ENCODE assay signal across 3 cellular contexts in the genomic region with DNA sequence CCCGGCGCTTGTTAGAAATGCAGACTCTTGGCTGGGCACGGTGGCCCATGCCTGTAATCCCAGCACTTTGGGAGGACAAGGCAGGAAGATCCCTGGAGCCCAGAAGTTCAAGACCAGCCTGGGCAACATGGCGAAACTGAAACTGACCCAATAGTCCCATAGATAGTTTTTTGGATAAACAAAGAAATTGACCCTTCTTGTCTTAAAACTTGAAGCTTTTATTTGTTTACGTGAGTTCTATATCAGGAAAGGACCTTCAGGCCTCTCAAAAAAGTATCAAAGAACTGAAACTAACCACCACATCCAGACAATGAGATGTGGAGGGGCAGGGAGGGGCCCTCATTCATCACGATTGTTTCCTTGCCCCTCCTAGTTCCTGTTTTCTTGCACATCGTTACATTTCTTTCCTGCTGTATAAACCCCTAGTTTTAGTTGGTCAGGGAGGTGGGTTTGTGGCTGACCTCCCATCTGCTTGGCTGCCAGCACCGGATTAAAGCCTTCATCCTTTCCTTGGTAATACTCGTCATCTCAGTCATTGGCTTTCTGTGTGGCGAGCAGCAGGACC.
TF ChIP-seq lines count a peak whose summit lies in the region.

No MANE protein-coding gene starts in this region.

TF ChIP-seq in GM12891, 5 proteins besides CTCF, POLR2A, EP300 and RAD21:
- peak; percentile 18; the same call in 1 of the 2 replicates for TF ChIP-seq POU2F2 (IDR thresholded peaks at IDR 0.05; ENCODE audit: low read depth, low read length)
- no peak for TF ChIP-seq PAX5 (IDR thresholded peaks at IDR 0.05; ENCODE audit: insufficient read depth, low read length, severe bottlenecking)
- TF ChIP-seq TAF1 (IDR thresholded peaks at IDR 0.05; ENCODE audit: low read depth, low read length), result no peak
- no peak for TF ChIP-seq POLR2AphosphoS5 (IDR thresholded peaks at IDR 0.05; ENCODE audit: low read depth, low read length)
- TF ChIP-seq SPI1 (IDR thresholded peaks at IDR 0.05; ENCODE audit: low read depth, low read length), result peak; percentile 90

TF ChIP-seq in endothelial cell of umbilical vein, 7 proteins besides CTCF, POLR2A, EP300 and RAD21:
- TF ChIP-seq, protein P1, sequence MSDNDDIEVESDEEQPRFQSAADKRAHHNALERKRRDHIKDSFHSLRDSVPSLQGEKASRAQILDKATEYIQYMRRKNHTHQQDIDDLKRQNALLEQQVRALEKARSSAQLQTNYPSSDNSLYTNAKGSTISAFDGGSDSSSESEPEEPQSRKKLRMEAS (IDR thresholded peaks at IDR 0.05; ENCODE audit: insufficient read depth, insufficient read length), result no peak
- TF ChIP-seq GATA2 (IDR thresholded peaks at IDR 0.05; ENCODE audit: insufficient read depth, insufficient read length, low read depth, low read length) (no peak), POLR2AphosphoS5 (IDR thresholded peaks at IDR 0.05; ENCODE audit: insufficient read depth, low read depth, low read length) (no peak), MYC (IDR thresholded peaks at IDR 0.05; ENCODE audit: low read depth, low read length) (no peak)

TF ChIP-seq in SK-N-SH, 30 proteins besides CTCF, POLR2A, EP300 and RAD21:
- TF ChIP-seq, protein P2, sequence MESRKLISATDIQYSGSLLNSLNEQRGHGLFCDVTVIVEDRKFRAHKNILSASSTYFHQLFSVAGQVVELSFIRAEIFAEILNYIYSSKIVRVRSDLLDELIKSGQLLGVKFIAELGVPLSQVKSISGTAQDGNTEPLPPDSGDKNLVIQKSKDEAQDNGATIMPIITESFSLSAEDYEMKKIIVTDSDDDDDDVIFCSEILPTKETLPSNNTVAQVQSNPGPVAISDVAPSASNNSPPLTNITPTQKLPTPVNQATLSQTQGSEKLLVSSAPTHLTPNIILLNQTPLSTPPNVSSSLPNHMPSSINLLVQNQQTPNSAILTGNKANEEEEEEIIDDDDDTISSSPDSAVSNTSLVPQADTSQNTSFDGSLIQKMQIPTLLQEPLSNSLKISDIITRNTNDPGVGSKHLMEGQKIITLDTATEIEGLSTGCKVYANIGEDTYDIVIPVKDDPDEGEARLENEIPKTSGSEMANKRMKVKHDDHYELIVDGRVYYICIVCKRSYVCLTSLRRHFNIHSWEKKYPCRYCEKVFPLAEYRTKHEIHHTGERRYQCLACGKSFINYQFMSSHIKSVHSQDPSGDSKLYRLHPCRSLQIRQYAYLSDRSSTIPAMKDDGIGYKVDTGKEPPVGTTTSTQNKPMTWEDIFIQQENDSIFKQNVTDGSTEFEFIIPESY (IDR thresholded peaks at IDR 0.05; ENCODE audit: borderline replicate concordance, low read depth), result no peak
- TF ChIP-seq, protein P3, sequence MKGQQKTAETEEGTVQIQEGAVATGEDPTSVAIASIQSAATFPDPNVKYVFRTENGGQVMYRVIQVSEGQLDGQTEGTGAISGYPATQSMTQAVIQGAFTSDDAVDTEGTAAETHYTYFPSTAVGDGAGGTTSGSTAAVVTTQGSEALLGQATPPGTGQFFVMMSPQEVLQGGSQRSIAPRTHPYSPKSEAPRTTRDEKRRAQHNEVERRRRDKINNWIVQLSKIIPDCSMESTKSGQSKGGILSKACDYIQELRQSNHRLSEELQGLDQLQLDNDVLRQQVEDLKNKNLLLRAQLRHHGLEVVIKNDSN (IDR thresholded peaks at IDR 0.05; ENCODE audit: borderline replicate concordance, low read depth), result no peak
- TF ChIP-seq GATA2 (CRISPR knock-in tag; IDR thresholded peaks at IDR 0.05) (no peak), SMC3 (IDR thresholded peaks at IDR 0.05; ENCODE audit: low read depth, low read length) (no peak), RXRA (IDR thresholded peaks at IDR 0.05; ENCODE audit: borderline replicate concordance, low read depth) (no peak), TEAD4 (IDR thresholded peaks at IDR 0.05; ENCODE audit: borderline replicate concordance, insufficient read depth) (no peak), YY1 (IDR thresholded peaks at IDR 0.05; ENCODE audit: low read depth) (no peak), GABPA (IDR thresholded peaks at IDR 0.05; ENCODE audit: low read depth) (no peak), TCF12 (IDR thresholded peaks at IDR 0.05) (no peak), CHD2 (IDR thresholded peaks at IDR 0.05; ENCODE audit: low read length, partially characterized antibody) (no peak), ELF1 (IDR thresholded peaks at IDR 0.05) (no peak), NRF1 (IDR thresholded peaks at IDR 0.05; ENCODE audit: low read depth, low read length) (no peak), FOXJ3 (CRISPR knock-in tag; IDR thresholded peaks at IDR 0.05) (no peak), EZH2phosphoT487 (IDR thresholded peaks at IDR 0.05; ENCODE audit: borderline replicate concordance, low read depth) (no peak), POLR2AphosphoS5 (IDR thresholded peaks at IDR 0.05; ENCODE audit: low read depth, low read length) (no peak), FOSL2 (IDR thresholded peaks at IDR 0.05; ENCODE audit: borderline replicate concordance, low read depth) (no peak), RCOR1 (IDR thresholded peaks at IDR 0.05; ENCODE audit: low read length) (no peak)
- TF ChIP-seq, protein P4, sequence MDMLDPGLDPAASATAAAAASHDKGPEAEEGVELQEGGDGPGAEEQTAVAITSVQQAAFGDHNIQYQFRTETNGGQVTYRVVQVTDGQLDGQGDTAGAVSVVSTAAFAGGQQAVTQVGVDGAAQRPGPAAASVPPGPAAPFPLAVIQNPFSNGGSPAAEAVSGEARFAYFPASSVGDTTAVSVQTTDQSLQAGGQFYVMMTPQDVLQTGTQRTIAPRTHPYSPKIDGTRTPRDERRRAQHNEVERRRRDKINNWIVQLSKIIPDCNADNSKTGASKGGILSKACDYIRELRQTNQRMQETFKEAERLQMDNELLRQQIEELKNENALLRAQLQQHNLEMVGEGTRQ (IDR thresholded peaks at IDR 0.05; ENCODE audit: borderline replicate concordance, low read depth, low read length), result no peak
- TF ChIP-seq, protein P1 (IDR thresholded peaks at IDR 0.05; ENCODE audit: low read depth), result no peak
- TF ChIP-seq, protein P5, sequence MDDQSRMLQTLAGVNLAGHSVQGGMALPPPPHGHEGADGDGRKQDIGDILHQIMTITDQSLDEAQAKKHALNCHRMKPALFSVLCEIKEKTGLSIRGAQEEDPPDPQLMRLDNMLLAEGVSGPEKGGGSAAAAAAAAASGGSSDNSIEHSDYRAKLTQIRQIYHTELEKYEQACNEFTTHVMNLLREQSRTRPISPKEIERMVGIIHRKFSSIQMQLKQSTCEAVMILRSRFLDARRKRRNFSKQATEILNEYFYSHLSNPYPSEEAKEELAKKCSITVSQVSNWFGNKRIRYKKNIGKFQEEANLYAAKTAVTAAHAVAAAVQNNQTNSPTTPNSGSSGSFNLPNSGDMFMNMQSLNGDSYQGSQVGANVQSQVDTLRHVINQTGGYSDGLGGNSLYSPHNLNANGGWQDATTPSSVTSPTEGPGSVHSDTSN (IDR thresholded peaks at IDR 0.05), result no peak
